20 cellular contexts compared by ENCODE assay signal in the genomic region with DNA sequence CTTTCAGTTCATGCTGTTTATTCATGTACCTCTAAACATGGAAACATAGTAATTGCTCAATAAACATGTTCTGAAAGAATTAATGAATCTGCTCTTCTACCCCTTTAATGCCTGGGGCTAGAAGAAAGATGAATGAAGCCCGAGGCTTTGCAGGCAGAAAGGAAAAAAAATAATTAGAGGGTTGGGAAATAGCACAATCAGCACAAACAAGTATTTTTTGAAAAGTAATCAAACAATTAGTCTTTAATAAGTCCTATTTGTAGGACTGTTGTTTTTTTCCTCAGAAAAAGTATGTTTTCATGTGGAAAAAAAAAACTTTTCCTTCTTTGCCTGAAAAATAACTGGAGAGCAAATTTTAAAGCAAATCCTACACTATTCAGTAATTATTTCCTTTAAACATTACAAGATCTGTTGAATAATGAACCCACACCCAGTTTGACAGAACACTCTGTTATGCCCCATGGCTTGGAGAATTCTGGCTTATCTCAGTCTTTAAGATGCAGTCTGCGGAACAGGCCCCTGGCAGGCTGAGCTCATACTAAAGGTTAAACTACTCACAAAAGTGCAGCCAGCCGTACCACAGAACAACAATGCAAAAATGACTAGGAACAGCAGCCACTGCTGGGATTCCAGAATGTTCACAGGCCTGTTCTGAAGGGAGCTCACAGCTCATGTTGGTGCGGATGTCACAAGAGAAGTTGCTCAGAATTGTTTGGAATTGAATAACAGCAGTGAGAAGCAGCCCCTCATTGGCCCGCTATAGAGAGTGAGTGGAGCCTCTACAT.
DNase-seq lines count a peak whose midpoint lies in the region; ATAC-seq, FAIRE-seq and TF ChIP-seq lines count a peak whose summit lies in the region.
"Had no signal": no experiment of that assay in that cellular context is flagged by ENCODE, and none has a peak within 500 bp of the region (broad histone marks: within the 10 kb centered on the region; RNA-seq: fewer than 3 reads in every experiment).

No MANE protein-coding gene starts in this region.

- H4K20me1 ChIP-seq in astrocyte (ENCODE audit: insufficient read depth, low read length): no peaks in the 10 kb centered on the region

- peaks cover under 1% of the 10 kb centered on the region for H3K9me3 Mint-ChIP-seq in astrocyte (ENCODE audit: unreplicated experiment)
- H3K9me3 Mint-ChIP-seq: CD8-positive, alpha-beta T cell; HFFc6; memory B cell; stimulated activated effector memory CD8-positive, alpha-beta T cell treated with anti-CD3 and anti-CD28 coated beads, Interleukin-12 subunit alpha, Interleukin-12 subunit beta, amount 100 ng/mL, for 72 hours; T-helper 1 cell treated with Interleukin-12 subunit alpha and Interleukin-12 subunit beta and Interleukin-4 antibody, amounts not matched to agents 30 μg/mL and 1 μg/mL, for 36 hours had no signal

- peaks cover 3% of the 10 kb centered on the region for H3K4me1 Mint-ChIP-seq in astrocyte (ENCODE audit: low read depth, unreplicated experiment)
- H3K4me1 Mint-ChIP-seq: activated CD4-positive, alpha-beta T cell treated with anti-CD3 and anti-CD28 coated beads for 36 hours; memory B cell; stimulated activated effector memory CD8-positive, alpha-beta T cell treated with anti-CD3 and anti-CD28 coated beads, Interleukin-12 subunit alpha, Interleukin-12 subunit beta, amount 100 ng/mL, for 72 hours had no signal

- H3K27ac ChIP-seq in astrocyte (ENCODE audit: low read depth, low read length) (no peak overlapping the region), cardiac muscle cell (no peak overlapping the region), neuronal stem cell (replicated peaks; ENCODE audit: low read length) (no peak overlapping the region), vagina (peak overlapping the region; percentile 30)
- H3K27ac ChIP-seq: parathyroid adenoma had no signal

- no peak for ATAC-seq in GM18873 (IDR thresholded peaks at IDR 0.05; ENCODE audit: low FRiP score, unreplicated experiment)
- ATAC-seq: activated CD4-positive, alpha-beta T cell treated with anti-CD3 and anti-CD28 coated beads for 36 hours; CD8-positive, alpha-beta T cell; Panc1; stimulated activated effector memory CD8-positive, alpha-beta T cell treated with anti-CD3 and anti-CD28 coated beads, Interleukin-12 subunit alpha, Interleukin-12 subunit beta, amount 100 ng/mL, for 72 hours had no signal

- H3K4me3 ChIP-seq in astrocyte (ENCODE audit: insufficient read depth, low read depth, low read length) (no peak overlapping the region), cardiac muscle cell (no peak overlapping the region), neuronal stem cell (ENCODE audit: low read length in 2 of 2) (no peak overlapping the region), vagina (no peak overlapping the region)

- no peak overlapping the region for H3K18ac ChIP-seq in neuronal stem cell (ENCODE audit: low read length)

- H3K36me3 ChIP-seq in astrocyte (ENCODE audit: insufficient read depth, low read length) (no peaks in the 10 kb centered on the region), cardiac muscle cell (no peaks in the 10 kb centered on the region), neuronal stem cell (replicated peaks in 1 of 2; ENCODE audit: control insufficient read depth in 2 of 2, insufficient read depth in 2 of 2, low read length in 2 of 2) (no peaks in the 10 kb centered on the region), vagina (no peaks in the 10 kb centered on the region)

- H2BK120ac ChIP-seq in neuronal stem cell (ENCODE audit: low read depth, low read length): no peak overlapping the region

- H3K9ac ChIP-seq in astrocyte (ENCODE audit: low read length) (no peak overlapping the region), neuronal stem cell (ENCODE audit: low read depth, low read length, poor library complexity) (no peak overlapping the region)
- H3K9ac ChIP-seq: parathyroid adenoma had no signal

- no peak for TF ChIP-seq CTCF in astrocyte (IDR thresholded peaks at IDR 0.05; ENCODE audit: insufficient read depth, low read depth, low read length)
- TF ChIP-seq CTCF in cardiac muscle cell (IDR thresholded peaks at IDR 0.05; ENCODE audit: low read depth, low read length): no peak
- TF ChIP-seq CTCF in vagina (IDR thresholded peaks at IDR 0.05): no peak

- H2AFZ ChIP-seq in astrocyte (ENCODE audit: low read depth, low read length): no peak overlapping the region
- peak overlapping the region; percentile 55 for H2AFZ ChIP-seq in neuronal stem cell (ENCODE audit: low read length)
- H2AFZ ChIP-seq: parathyroid adenoma had no signal

- no peaks in the 10 kb centered on the region for H3K9me3 ChIP-seq in astrocyte (ENCODE audit: insufficient read depth, low read depth, low read length)
- H3K9me3 ChIP-seq in cardiac muscle cell (ENCODE audit: low read depth): no peaks in the 10 kb centered on the region
- H3K9me3 ChIP-seq in neuronal stem cell (replicated peaks in 1 of 2; ENCODE audit: control insufficient read depth in 2 of 2, insufficient read depth in 1 of 2, low read depth in 1 of 2, low read length in 2 of 2): no peaks in the 10 kb centered on the region
- H3K9me3 ChIP-seq in vagina: no peaks in the 10 kb centered on the region

- H3K27me3 Mint-ChIP-seq in astrocyte (ENCODE audit: low read depth, unreplicated experiment): peaks cover 2% of the 10 kb centered on the region

- no peak overlapping the region for H2AK5ac ChIP-seq in neuronal stem cell (ENCODE audit: low read depth, low read length)

- WGBS in neuronal stem cell (ENCODE audit: extremely low coverage in 2 of 2, insufficient read length in 2 of 2, insufficient replicate concordance in 1 of 2), 2 donors: no CpG with 5 or more reads among the region's 5 CpGs

- no peak overlapping the region for H3K4ac ChIP-seq in neuronal stem cell (ENCODE audit: low read length)

- H3K14ac ChIP-seq in neuronal stem cell (ENCODE audit: low read length): no peak overlapping the region

- H2BK5ac ChIP-seq in neuronal stem cell (ENCODE audit: low read length): no peak overlapping the region

- H4K8ac ChIP-seq in neuronal stem cell (ENCODE audit: low read depth, low read length): no peak overlapping the region

- H3K4me3 Mint-ChIP-seq in astrocyte (ENCODE audit: unreplicated experiment): no peak overlapping the region
- H3K4me3 Mint-ChIP-seq: activated CD4-positive, alpha-beta T cell treated with anti-CD3 and anti-CD28 coated beads for 36 hours; CD8-positive, alpha-beta T cell; HFFc6; memory B cell; stimulated activated effector memory CD8-positive, alpha-beta T cell treated with anti-CD3 and anti-CD28 coated beads, Interleukin-12 subunit alpha, Interleukin-12 subunit beta, amount 100 ng/mL, for 72 hours; T-helper 1 cell treated with Interleukin-12 subunit alpha and Interleukin-12 subunit beta and Interleukin-4 antibody, amounts not matched to agents 30 μg/mL and 1 μg/mL, for 36 hours had no signal

- H3K4me2 ChIP-seq in astrocyte (ENCODE audit: low read length): no peak overlapping the region
- no peak overlapping the region for H3K4me2 ChIP-seq in neuronal stem cell (ENCODE audit: insufficient read depth, low read length, poor library complexity, severe bottlenecking)

- TF ChIP-seq POLR2A in vagina (IDR thresholded peaks at IDR 0.05): no peak

- no peak overlapping the region for H4K91ac ChIP-seq in neuronal stem cell (ENCODE audit: low read depth, low read length, poor library complexity)

- H3K27me3 ChIP-seq in astrocyte (ENCODE audit: insufficient read depth, low read length) (no peaks in the 10 kb centered on the region), cardiac muscle cell (no peaks in the 10 kb centered on the region), neuronal stem cell (ENCODE audit: control insufficient read depth in 3 of 3, insufficient read depth in 3 of 3, low read depth in 1 of 3, low read length in 3 of 3) (no peaks in the 10 kb centered on the region), vagina (no peaks in the 10 kb centered on the region)

- H3K36me3 Mint-ChIP-seq in astrocyte (ENCODE audit: low read depth, unreplicated experiment): no peaks in the 10 kb centered on the region
- H3K36me3 Mint-ChIP-seq: CD8-positive, alpha-beta T cell; memory B cell; stimulated activated effector memory CD8-positive, alpha-beta T cell treated with anti-CD3 and anti-CD28 coated beads, Interleukin-12 subunit alpha, Interleukin-12 subunit beta, amount 100 ng/mL, for 72 hours had no signal

- H3K4me1 ChIP-seq in astrocyte (ENCODE audit: insufficient read depth, low read length): no peaks in the 10 kb centered on the region
- H3K4me1 ChIP-seq in cardiac muscle cell (ENCODE audit: low read depth): no peaks in the 10 kb centered on the region
- peaks cover 0 to 1% of the 10 kb centered on the region in 2 donors for H3K4me1 ChIP-seq in neuronal stem cell (ENCODE audit: control insufficient read depth in 2 of 2, insufficient read depth in 1 of 2, low read depth in 1 of 2, low read length in 2 of 2)
- H3K4me1 ChIP-seq in vagina: peaks cover 6% of the 10 kb centered on the region
- H3K4me1 ChIP-seq: parathyroid adenoma had no signal

- no peak overlapping the region for H2BK15ac ChIP-seq in neuronal stem cell (ENCODE audit: low read length)

- H2BK12ac ChIP-seq in neuronal stem cell (ENCODE audit: low read length): no peak overlapping the region

- no peak overlapping the region for H3K23ac ChIP-seq in neuronal stem cell (ENCODE audit: low read depth, low read length, poor library complexity)

- FAIRE-seq in astrocyte (lab: Jason Lieb, UNC): no peak

- intact Hi-C loops in vagina (cut with DNase I): no loop called here

- H3K27ac Mint-ChIP-seq in astrocyte (ENCODE audit: unreplicated experiment): no peak overlapping the region
- H3K27ac Mint-ChIP-seq: activated CD4-positive, alpha-beta T cell treated with anti-CD3 and anti-CD28 coated beads for 36 hours; CD8-positive, alpha-beta T cell; HFFc6; memory B cell; stimulated activated effector memory CD8-positive, alpha-beta T cell treated with anti-CD3 and anti-CD28 coated beads, Interleukin-12 subunit alpha, Interleukin-12 subunit beta, amount 100 ng/mL, for 72 hours; T-helper 1 cell treated with Interleukin-12 subunit alpha and Interleukin-12 subunit beta and Interleukin-4 antibody, amounts not matched to agents 30 μg/mL and 1 μg/mL, for 36 hours had no signal

- DNase-seq in astrocyte (ENCODE audit: low read depth) (peak; percentile 64), cardiac muscle cell (ENCODE audit: low read depth in 1 of 2, low spot score in 1 of 2) (peak; percentile 5 to 64), neuronal stem cell (ENCODE audit: low spot score) (no peak), vagina (ENCODE audit: extremely low spot score in 2 of 2) (no peak), NCI-H446 treated with DMSO at 0.1 percent for 48 hours (lab: John Stamatoyannopoulos, UW) (no peak), globus pallidus (ENCODE audit: low spot score) (no peak)
- DNase-seq: activated CD4-positive, alpha-beta T cell treated with anti-CD3 and anti-CD28 coated beads for 36 hours; CD8-positive, alpha-beta T cell; effector CD4-positive, alpha-beta T cell; HFFc6; hippocampal formation; NCI-H1105; NCI-H524; stimulated activated CD4-positive, alpha-beta T cell treated with anti-CD3 and anti-CD28 coated beads, Interleukin-2, amount 100 ng/mL, for 48 hours had no signal

- H3K79me1 ChIP-seq in neuronal stem cell (ENCODE audit: low read depth, low read length): no peaks in the 10 kb centered on the region

- no peaks in the 10 kb centered on the region for H3K79me2 ChIP-seq in astrocyte (ENCODE audit: insufficient read depth, low read length)
- H3K79me2 ChIP-seq: parathyroid adenoma had no signal

Comparison
In these comparisons a context has a peak if more than half of its experiments do, and no peak if none do; other contexts are left out.
1. DNase-seq: peak in astrocyte (single experiment) and cardiac muscle cell (2 of 2); none in neuronal stem cell (single experiment), vagina (0 of 2), NCI-H446 treated with DMSO at 0.1 percent for 48 hours (single experiment) and globus pallidus (single experiment).